Comparison of ENCODE assay signal across 2 cellular contexts in genomic region chr3:30343067-30343831, GRCh38.
TF ChIP-seq lines count a peak whose summit lies in the region.

No MANE protein-coding gene starts in this region.

TF ChIP-seq in IMR-90, 13 proteins besides CTCF, POLR2A, EP300 and RAD21 (continued from another document):
- TF ChIP-seq, protein P1, sequence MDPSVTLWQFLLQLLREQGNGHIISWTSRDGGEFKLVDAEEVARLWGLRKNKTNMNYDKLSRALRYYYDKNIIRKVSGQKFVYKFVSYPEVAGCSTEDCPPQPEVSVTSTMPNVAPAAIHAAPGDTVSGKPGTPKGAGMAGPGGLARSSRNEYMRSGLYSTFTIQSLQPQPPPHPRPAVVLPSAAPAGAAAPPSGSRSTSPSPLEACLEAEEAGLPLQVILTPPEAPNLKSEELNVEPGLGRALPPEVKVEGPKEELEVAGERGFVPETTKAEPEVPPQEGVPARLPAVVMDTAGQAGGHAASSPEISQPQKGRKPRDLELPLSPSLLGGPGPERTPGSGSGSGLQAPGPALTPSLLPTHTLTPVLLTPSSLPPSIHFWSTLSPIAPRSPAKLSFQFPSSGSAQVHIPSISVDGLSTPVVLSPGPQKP (IDR thresholded peaks at IDR 0.05; ENCODE audit: borderline replicate concordance, low read depth, low read length) = no peak
- TF ChIP-seq MAZ (IDR thresholded peaks at IDR 0.05; ENCODE audit: borderline replicate concordance, low read depth, low read length) (no peak), RFX5 (IDR thresholded peaks at IDR 0.05; ENCODE audit: low read depth, low read length) (no peak), RCOR1 (IDR thresholded peaks at IDR 0.05; ENCODE audit: insufficient replicate concordance, low read length) (no peak), SMC3 (IDR thresholded peaks at IDR 0.05; ENCODE audit: low read depth, low read length) (no peak), MAFK (IDR thresholded peaks at IDR 0.05; ENCODE audit: low read depth, low read length) (no peak), FOS (IDR thresholded peaks at IDR 0.05; ENCODE audit: low read depth, low read length) (no peak), CHD1 (IDR thresholded peaks at IDR 0.05; ENCODE audit: low read depth, low read length) (no peak), NFE2L2 (IDR thresholded peaks at IDR 0.05; ENCODE audit: low read depth, low read length) (no peak), CEBPB (IDR thresholded peaks at IDR 0.05; ENCODE audit: low read depth, low read length) (no peak), MXI1 (IDR thresholded peaks at IDR 0.05; ENCODE audit: borderline replicate concordance, low read depth, low read length) (no peak)
- TF ChIP-seq, protein P2, sequence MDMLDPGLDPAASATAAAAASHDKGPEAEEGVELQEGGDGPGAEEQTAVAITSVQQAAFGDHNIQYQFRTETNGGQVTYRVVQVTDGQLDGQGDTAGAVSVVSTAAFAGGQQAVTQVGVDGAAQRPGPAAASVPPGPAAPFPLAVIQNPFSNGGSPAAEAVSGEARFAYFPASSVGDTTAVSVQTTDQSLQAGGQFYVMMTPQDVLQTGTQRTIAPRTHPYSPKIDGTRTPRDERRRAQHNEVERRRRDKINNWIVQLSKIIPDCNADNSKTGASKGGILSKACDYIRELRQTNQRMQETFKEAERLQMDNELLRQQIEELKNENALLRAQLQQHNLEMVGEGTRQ (IDR thresholded peaks at IDR 0.05; ENCODE audit: low read depth, low read length) = no peak
TF ChIP-seq in IMR-90: peak in this region for 0.

TF ChIP-seq in WTC11, 78 proteins besides CTCF, POLR2A, EP300 and RAD21 (continued from another document):
- TF ChIP-seq ZNF396 (CRISPR knock-in tag; IDR thresholded peaks at IDR 0.05; ENCODE audit: borderline replicate concordance) (no peak), ZBTB43 (CRISPR knock-in tag; IDR thresholded peaks at IDR 0.05) (no peak), ZNF138 (CRISPR knock-in tag; conservative IDR thresholded peaks at IDR 0.05) (no peak), PRRX2 (CRISPR knock-in tag; IDR thresholded peaks at IDR 0.05) (no peak), ZNF671 (CRISPR knock-in tag; IDR thresholded peaks at IDR 0.05) (no peak), NR2C2 (CRISPR knock-in tag; IDR thresholded peaks at IDR 0.05) (no peak), ZNF232 (CRISPR knock-in tag; IDR thresholded peaks at IDR 0.05) (no peak), RELA (CRISPR knock-in tag; IDR thresholded peaks at IDR 0.05; ENCODE audit: borderline replicate concordance) (no peak), NFATC4 (CRISPR knock-in tag; IDR thresholded peaks at IDR 0.05) (no peak), EMX1 (CRISPR knock-in tag; IDR thresholded peaks at IDR 0.05) (no peak), ZNF423 (CRISPR knock-in tag; IDR thresholded peaks at IDR 0.05) (no peak), FOXJ3 (CRISPR knock-in tag; IDR thresholded peaks at IDR 0.05; ENCODE audit: borderline replicate concordance) (no peak)
- TF ChIP-seq, protein P2 (CRISPR knock-in tag; IDR thresholded peaks at IDR 0.05) = no peak
- TF ChIP-seq, protein P3, sequence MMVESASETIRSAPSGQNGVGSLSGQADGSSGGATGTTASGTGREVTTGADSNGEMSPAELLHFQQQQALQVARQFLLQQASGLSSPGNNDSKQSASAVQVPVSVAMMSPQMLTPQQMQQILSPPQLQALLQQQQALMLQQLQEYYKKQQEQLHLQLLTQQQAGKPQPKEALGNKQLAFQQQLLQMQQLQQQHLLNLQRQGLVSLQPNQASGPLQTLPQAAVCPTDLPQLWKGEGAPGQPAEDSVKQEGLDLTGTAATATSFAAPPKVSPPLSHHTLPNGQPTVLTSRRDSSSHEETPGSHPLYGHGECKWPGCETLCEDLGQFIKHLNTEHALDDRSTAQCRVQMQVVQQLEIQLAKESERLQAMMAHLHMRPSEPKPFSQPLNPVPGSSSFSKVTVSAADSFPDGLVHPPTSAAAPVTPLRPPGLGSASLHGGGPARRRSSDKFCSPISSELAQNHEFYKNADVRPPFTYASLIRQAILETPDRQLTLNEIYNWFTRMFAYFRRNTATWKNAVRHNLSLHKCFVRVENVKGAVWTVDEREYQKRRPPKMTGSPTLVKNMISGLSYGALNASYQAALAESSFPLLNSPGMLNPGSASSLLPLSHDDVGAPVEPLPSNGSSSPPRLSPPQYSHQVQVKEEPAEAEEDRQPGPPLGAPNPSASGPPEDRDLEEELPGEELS (CRISPR knock-in tag; IDR thresholded peaks at IDR 0.05) = no peak
- TF ChIP-seq, protein P4, sequence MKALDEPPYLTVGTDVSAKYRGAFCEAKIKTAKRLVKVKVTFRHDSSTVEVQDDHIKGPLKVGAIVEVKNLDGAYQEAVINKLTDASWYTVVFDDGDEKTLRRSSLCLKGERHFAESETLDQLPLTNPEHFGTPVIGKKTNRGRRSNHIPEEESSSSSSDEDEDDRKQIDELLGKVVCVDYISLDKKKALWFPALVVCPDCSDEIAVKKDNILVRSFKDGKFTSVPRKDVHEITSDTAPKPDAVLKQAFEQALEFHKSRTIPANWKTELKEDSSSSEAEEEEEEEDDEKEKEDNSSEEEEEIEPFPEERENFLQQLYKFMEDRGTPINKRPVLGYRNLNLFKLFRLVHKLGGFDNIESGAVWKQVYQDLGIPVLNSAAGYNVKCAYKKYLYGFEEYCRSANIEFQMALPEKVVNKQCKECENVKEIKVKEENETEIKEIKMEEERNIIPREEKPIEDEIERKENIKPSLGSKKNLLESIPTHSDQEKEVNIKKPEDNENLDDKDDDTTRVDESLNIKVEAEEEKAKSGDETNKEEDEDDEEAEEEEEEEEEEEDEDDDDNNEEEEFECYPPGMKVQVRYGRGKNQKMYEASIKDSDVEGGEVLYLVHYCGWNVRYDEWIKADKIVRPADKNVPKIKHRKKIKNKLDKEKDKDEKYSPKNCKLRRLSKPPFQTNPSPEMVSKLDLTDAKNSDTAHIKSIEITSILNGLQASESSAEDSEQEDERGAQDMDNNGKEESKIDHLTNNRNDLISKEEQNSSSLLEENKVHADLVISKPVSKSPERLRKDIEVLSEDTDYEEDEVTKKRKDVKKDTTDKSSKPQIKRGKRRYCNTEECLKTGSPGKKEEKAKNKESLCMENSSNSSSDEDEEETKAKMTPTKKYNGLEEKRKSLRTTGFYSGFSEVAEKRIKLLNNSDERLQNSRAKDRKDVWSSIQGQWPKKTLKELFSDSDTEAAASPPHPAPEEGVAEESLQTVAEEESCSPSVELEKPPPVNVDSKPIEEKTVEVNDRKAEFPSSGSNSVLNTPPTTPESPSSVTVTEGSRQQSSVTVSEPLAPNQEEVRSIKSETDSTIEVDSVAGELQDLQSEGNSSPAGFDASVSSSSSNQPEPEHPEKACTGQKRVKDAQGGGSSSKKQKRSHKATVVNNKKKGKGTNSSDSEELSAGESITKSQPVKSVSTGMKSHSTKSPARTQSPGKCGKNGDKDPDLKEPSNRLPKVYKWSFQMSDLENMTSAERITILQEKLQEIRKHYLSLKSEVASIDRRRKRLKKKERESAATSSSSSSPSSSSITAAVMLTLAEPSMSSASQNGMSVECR (CRISPR knock-in tag; IDR thresholded peaks at IDR 0.05; ENCODE audit: borderline replicate concordance) = no peak
- TF ChIP-seq, protein P5, sequence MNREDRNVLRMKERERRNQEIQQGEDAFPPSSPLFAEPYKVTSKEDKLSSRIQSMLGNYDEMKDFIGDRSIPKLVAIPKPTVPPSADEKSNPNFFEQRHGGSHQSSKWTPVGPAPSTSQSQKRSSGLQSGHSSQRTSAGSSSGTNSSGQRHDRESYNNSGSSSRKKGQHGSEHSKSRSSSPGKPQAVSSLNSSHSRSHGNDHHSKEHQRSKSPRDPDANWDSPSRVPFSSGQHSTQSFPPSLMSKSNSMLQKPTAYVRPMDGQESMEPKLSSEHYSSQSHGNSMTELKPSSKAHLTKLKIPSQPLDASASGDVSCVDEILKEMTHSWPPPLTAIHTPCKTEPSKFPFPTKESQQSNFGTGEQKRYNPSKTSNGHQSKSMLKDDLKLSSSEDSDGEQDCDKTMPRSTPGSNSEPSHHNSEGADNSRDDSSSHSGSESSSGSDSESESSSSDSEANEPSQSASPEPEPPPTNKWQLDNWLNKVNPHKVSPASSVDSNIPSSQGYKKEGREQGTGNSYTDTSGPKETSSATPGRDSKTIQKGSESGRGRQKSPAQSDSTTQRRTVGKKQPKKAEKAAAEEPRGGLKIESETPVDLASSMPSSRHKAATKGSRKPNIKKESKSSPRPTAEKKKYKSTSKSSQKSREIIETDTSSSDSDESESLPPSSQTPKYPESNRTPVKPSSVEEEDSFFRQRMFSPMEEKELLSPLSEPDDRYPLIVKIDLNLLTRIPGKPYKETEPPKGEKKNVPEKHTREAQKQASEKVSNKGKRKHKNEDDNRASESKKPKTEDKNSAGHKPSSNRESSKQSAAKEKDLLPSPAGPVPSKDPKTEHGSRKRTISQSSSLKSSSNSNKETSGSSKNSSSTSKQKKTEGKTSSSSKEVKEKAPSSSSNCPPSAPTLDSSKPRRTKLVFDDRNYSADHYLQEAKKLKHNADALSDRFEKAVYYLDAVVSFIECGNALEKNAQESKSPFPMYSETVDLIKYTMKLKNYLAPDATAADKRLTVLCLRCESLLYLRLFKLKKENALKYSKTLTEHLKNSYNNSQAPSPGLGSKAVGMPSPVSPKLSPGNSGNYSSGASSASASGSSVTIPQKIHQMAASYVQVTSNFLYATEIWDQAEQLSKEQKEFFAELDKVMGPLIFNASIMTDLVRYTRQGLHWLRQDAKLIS (CRISPR knock-in tag; IDR thresholded peaks at IDR 0.05; ENCODE audit: borderline replicate concordance) = no peak
TF ChIP-seq in WTC11: peak in this region for 0.
